13 cellular contexts compared by ENCODE assay signal in the genomic region with DNA sequence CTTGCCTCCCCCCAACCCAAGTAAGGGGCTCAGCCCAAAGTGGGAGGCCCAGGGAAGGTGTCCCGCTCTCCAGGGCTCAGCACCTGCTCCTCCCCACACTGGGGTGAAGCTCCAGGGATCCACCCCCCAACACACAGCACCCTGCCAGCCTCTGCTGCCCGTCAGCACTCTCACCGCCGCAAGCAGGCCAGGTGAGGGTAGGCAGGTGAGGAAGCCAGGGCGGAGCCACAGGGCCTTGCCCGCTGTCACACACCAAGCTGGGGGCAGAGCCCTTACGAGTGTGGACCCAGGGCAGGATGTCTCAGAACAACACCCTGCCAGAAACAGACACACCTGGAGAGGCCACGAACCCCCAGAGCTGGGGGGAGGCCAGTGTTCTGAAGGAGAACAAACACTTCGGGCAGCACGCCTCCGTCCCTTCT. TPM values are rescaled to one million over a fixed set of nuclear protein-coding genes. Genes with fewer than 3 reads are reported as not detected.
DNase-seq lines count a peak whose midpoint lies in the region; ATAC-seq and TF ChIP-seq lines count a peak whose summit lies in the region.
"Had no signal": no experiment of that assay in that cellular context is flagged by ENCODE, and none has a peak within 500 bp of the region (broad histone marks: within the 10 kb centered on the region; RNA-seq: fewer than 3 reads in every experiment).

No MANE protein-coding gene starts in this region.

- H3K4me1 Mint-ChIP-seq in stimulated activated effector memory CD8-positive, alpha-beta T cell treated with anti-CD3 and anti-CD28 coated beads, Interleukin-12 subunit alpha, Interleukin-12 subunit beta, amount 100 ng/mL, for 72 hours: peaks cover 20% of the 10 kb centered on the region

- no peaks in the 10 kb centered on the region for H3K9me3 ChIP-seq in duodenal mucosa (ENCODE audit: control insufficient read depth in 1 of 2, low read length in 2 of 2)
- H3K9me3 ChIP-seq in mucosa of stomach (ENCODE audit: control insufficient read depth, low read length): no peaks in the 10 kb centered on the region
- H3K9me3 ChIP-seq in vagina: no peaks in the 10 kb centered on the region
- H3K9me3 ChIP-seq: HAP-1 had no signal

- H3K36me3 Mint-ChIP-seq in stimulated activated effector memory CD8-positive, alpha-beta T cell treated with anti-CD3 and anti-CD28 coated beads, Interleukin-12 subunit alpha, Interleukin-12 subunit beta, amount 100 ng/mL, for 72 hours: no peaks in the 10 kb centered on the region

- no peaks in the 10 kb centered on the region for H3K9me3 Mint-ChIP-seq in stimulated activated effector memory CD8-positive, alpha-beta T cell treated with anti-CD3 and anti-CD28 coated beads, Interleukin-12 subunit alpha, Interleukin-12 subunit beta, amount 100 ng/mL, for 72 hours
- H3K9me3 Mint-ChIP-seq: activated naive CD4-positive, alpha-beta T cell treated with anti-CD3 and anti-CD28 coated beads for 36 hours; nephron progenitor cell had no signal

- no peak overlapping the region for H3K4me3 Mint-ChIP-seq in stimulated activated effector memory CD8-positive, alpha-beta T cell treated with anti-CD3 and anti-CD28 coated beads, Interleukin-12 subunit alpha, Interleukin-12 subunit beta, amount 100 ng/mL, for 72 hours
- H3K4me3 Mint-ChIP-seq: activated naive CD4-positive, alpha-beta T cell treated with anti-CD3 and anti-CD28 coated beads for 36 hours; nephron progenitor cell had no signal

- ATAC-seq in left ventricle myocardium superior: no peak
- no peak for ATAC-seq in GM21529 (IDR thresholded peaks at IDR 0.05; ENCODE audit: unreplicated experiment)
- no peak for ATAC-seq in GM18498 (IDR thresholded peaks at IDR 0.05; ENCODE audit: unreplicated experiment)
- ATAC-seq in stimulated activated effector memory CD8-positive, alpha-beta T cell treated with anti-CD3 and anti-CD28 coated beads, Interleukin-12 subunit alpha, Interleukin-12 subunit beta, amount 100 ng/mL, for 72 hours: no peak
- ATAC-seq: Panc1 had no signal

- H3K27ac Mint-ChIP-seq in stimulated activated effector memory CD8-positive, alpha-beta T cell treated with anti-CD3 and anti-CD28 coated beads, Interleukin-12 subunit alpha, Interleukin-12 subunit beta, amount 100 ng/mL, for 72 hours: no peak overlapping the region
- H3K27ac Mint-ChIP-seq: nephron progenitor cell had no signal

- no peaks in the 10 kb centered on the region for H3K27me3 ChIP-seq in duodenal mucosa (ENCODE audit: control insufficient read depth in 1 of 2, insufficient read depth in 2 of 2, low read length in 2 of 2)
- H3K27me3 ChIP-seq in mucosa of stomach (ENCODE audit: control insufficient read depth, insufficient read depth, low read length): no peaks in the 10 kb centered on the region
- H3K27me3 ChIP-seq in vagina: no peaks in the 10 kb centered on the region

- peaks cover 46 to 56% of the 10 kb centered on the region in 2 donors for H3K4me1 ChIP-seq in duodenal mucosa (ENCODE audit: control insufficient read depth in 1 of 2, insufficient read depth in 2 of 2, low read length in 2 of 2)
- H3K4me1 ChIP-seq in mucosa of stomach (ENCODE audit: control insufficient read depth, insufficient read depth, low read length): peaks cover 89% of the 10 kb centered on the region
- H3K4me1 ChIP-seq in vagina: peaks cover 57% of the 10 kb centered on the region

- H3K36me3 ChIP-seq in duodenal mucosa (ENCODE audit: control insufficient read depth in 1 of 2, insufficient read depth in 2 of 2, low read length in 2 of 2) (peaks cover 0 to 9% of the 10 kb centered on the region in 2 donors), mucosa of stomach (ENCODE audit: control insufficient read depth, insufficient read depth, low read length) (no peaks in the 10 kb centered on the region), vagina (no peaks in the 10 kb centered on the region)
- H3K36me3 ChIP-seq: HAP-1 had no signal

- intact Hi-C loops in cardiac septum (cut with DNase I): no loop called here
- intact Hi-C loops in left ventricle myocardium superior (cut with micrococcal nuclease): no loop called here
- intact Hi-C loops in vagina (cut with DNase I): no loop called here

- H3K27ac ChIP-seq in duodenal mucosa (ENCODE audit: low read depth, low read length) (peak overlapping the region; percentile 83), vagina (peak overlapping the region; percentile 70)

- TF ChIP-seq POLR2A in vagina (IDR thresholded peaks at IDR 0.05): no peak

- H3K9ac ChIP-seq in duodenal mucosa (ENCODE audit: low read depth in 1 of 2, low read length in 2 of 2): peak overlapping the region; percentile 47 to 59
- H3K9ac ChIP-seq in mucosa of stomach (ENCODE audit: low read length): peak overlapping the region; percentile 69

- no peak for TF ChIP-seq CTCF in vagina (IDR thresholded peaks at IDR 0.05)

- peak; percentile 62 for DNase-seq in cardiac septum (ENCODE audit: low spot score)
- DNase-seq in left ventricle myocardium superior: no peak
- no peak for DNase-seq in vagina (ENCODE audit: extremely low spot score in 2 of 2)
- DNase-seq in stimulated activated effector memory CD8-positive, alpha-beta T cell treated with anti-CD3 and anti-CD28 coated beads, Interleukin-12 subunit alpha, Interleukin-12 subunit beta, amount 100 ng/mL, for 72 hours (ENCODE audit: low spot score in 2 of 2): no peak
- DNase-seq: NCI-H2227 treated with DMSO at 0.1 percent for 48 hours, nephron progenitor cell had no signal

- H3K4me3 ChIP-seq in duodenal mucosa (ENCODE audit: low read depth in 1 of 2, low read length in 2 of 2) (peak overlapping the region in 1 of 2 donors; percentile 19), mucosa of stomach (ENCODE audit: low read length) (no peak overlapping the region), vagina (no peak overlapping the region)
- H3K4me3 ChIP-seq: HAP-1 had no signal

RNA-seq across cellular contexts. Expression of a gene that starts 19.5 kb away (rescaled TPM):
- total RNA-seq in cardiac septum (1.2 TPM), left ventricle myocardium superior (3.1 TPM), vagina (44.0 TPM)

RNA-seq across cellular contexts. Expression of a gene that starts 19.9 kb away (rescaled TPM):
- total RNA-seq in cardiac septum (41.5 TPM), left ventricle myocardium superior (60.3 TPM), vagina (44.7 TPM)

Comparison
In these comparisons a context has a peak if more than half of its experiments do, and no peak if none do; other contexts are left out.
1. RNA of a gene that starts 19.5 kb away (total RNA-seq): 44.0 TPM in vagina (single experiment); 3.1 TPM in left ventricle myocardium superior (single experiment) and 1.2 TPM in cardiac septum (single experiment); every median in the first group is over 10 times any median in the second.